Comparison of ENCODE assay signal across 32 cellular contexts in genomic region chr10:43342279-43343125, GRCh38. TPM values are rescaled to one million over a fixed set of nuclear protein-coding genes. Genes with fewer than 3 reads are reported as not detected.
"Had no signal": no experiment of that assay in that cellular context is flagged by ENCODE, and none has a peak within 500 bp of the region (broad histone marks: within the 10 kb centered on the region; RNA-seq: fewer than 3 reads in every experiment).

No MANE protein-coding gene starts in this region.

- H3K36me3 ChIP-seq: esophagus squamous epithelium, heart right ventricle, lower lobe of right lung, neutrophil, thoracic aorta, transverse colon had no signal

- DNase-seq: dermis blood vessel endothelial cell; effector memory CD8-positive, alpha-beta T cell; erythroblast; esophagus squamous epithelium; foreskin melanocyte; glutamatergic neuron; heart right ventricle; hippocampal formation; kidney glomerular epithelial cell; left colon; left ventricle myocardium superior; lower lobe of right lung; natural killer cell; stimulated activated CD4-positive, alpha-beta T cell treated with anti-CD3 and anti-CD28 coated beads, Interleukin-12 subunit alpha, Interleukin-12 subunit beta, amount 100 ng/mL, for 4 hours; stimulated activated CD4-positive, alpha-beta T cell treated with anti-CD3 and anti-CD28 coated beads, Interleukin-1b, Interleukin-23, amount 100 ng/mL, for 48 hours; stimulated activated CD4-positive, alpha-beta T cell treated with anti-CD3 and anti-CD28 coated beads, Interleukin-4, amount 100 ng/mL, for 1 hour; stimulated activated CD8-positive, alpha-beta memory T cell treated with anti-CD3 and anti-CD28 coated beads, Interleukin-4, amount 100 ng/mL, for 48 hours; stimulated activated naive CD4-positive, alpha-beta T cell treated with Interleukin-2 at 50 U/mL for 16 hours; transverse colon had no signal

- H3K36me3 Mint-ChIP-seq: natural killer cell had no signal

- H3K4me1 ChIP-seq: parathyroid adenoma, transverse colon had no signal

- H3K9me3 Mint-ChIP-seq: effector memory CD8-positive, alpha-beta T cell; natural killer cell had no signal

- H3K9me3 ChIP-seq: esophagus squamous epithelium, heart right ventricle, lower lobe of right lung, neutrophil, thoracic aorta, transverse colon had no signal

- H3K27ac Mint-ChIP-seq: effector memory CD8-positive, alpha-beta T cell; natural killer cell; progenitor cell of endocrine pancreas had no signal

- H3K4me3 Mint-ChIP-seq: effector memory CD8-positive, alpha-beta T cell; natural killer cell had no signal

- ATAC-seq: effector memory CD8-positive, alpha-beta T cell; heart right ventricle; left colon; left ventricle myocardium superior; lower lobe of right lung; natural killer cell; sciatic nerve had no signal

- H3K9ac ChIP-seq: parathyroid adenoma had no signal

- H3K4me3 ChIP-seq: coronary artery, esophagus squamous epithelium, heart right ventricle, lower lobe of right lung, smooth muscle cell, thoracic aorta, transverse colon had no signal

- FAIRE-seq: endometrium, islet of Langerhans had no signal

- H3K27me3 ChIP-seq: neutrophil, transverse colon had no signal

- H3K27ac ChIP-seq: coronary artery, esophagus squamous epithelium, heart right ventricle, lower lobe of right lung, neutrophil, parathyroid adenoma, thoracic aorta, transverse colon had no signal

RNA-seq across cellular contexts. Expression of gene FXYD4, which starts 28.9 kb away (rescaled TPM):
- total RNA-seq: dermis blood vessel endothelial cell, esophagus squamous epithelium, left colon, left ventricle myocardium superior, lower lobe of right lung, mesenteric fat pad, natural killer cell, omental fat pad, progenitor cell of endocrine pancreas, sciatic nerve, smooth muscle cell, thoracic aorta, transverse colon had no signal
- polyA plus RNA-seq: heart right ventricle, neural cell, smooth muscle cell, urinary bladder had no signal
